ENCODE assay signal across 17 cellular contexts in genomic region chr2:9093324-9093723, GRCh38.
"Had no signal": no experiment of that assay in that cellular context is flagged by ENCODE, and none has a peak within 500 bp of the region (broad histone marks: within the 10 kb centered on the region; RNA-seq: fewer than 3 reads in every experiment).

No MANE protein-coding gene starts in this region.

- H3K36me3 Mint-ChIP-seq: activated CD4-positive, alpha-beta memory T cell treated with anti-CD3 and anti-CD28 coated beads for 36 hours; natural killer cell had no signal

- H3K27ac Mint-ChIP-seq: activated CD4-positive, alpha-beta memory T cell treated with anti-CD3 and anti-CD28 coated beads for 36 hours; natural killer cell; stimulated activated naive CD8-positive, alpha-beta T cell treated with anti-CD3 and anti-CD28 coated beads, Interleukin-15, Interleukin-2, amounts not matched to agents 100 ng/mL and 50 ng/mL, for 24 hours had no signal

- ATAC-seq: gastroesophageal sphincter, left cardiac atrium, natural killer cell, psoas muscle, right cardiac atrium had no signal

- H3K9me3 ChIP-seq: gastroesophageal sphincter, ovary, psoas muscle, thyroid gland had no signal

- H3K4me1 Mint-ChIP-seq: natural killer cell had no signal

- H3K4me3 ChIP-seq: coronary artery, gastroesophageal sphincter, ovary, psoas muscle, thyroid gland had no signal

- H3K27ac ChIP-seq: coronary artery, epithelial cell of prostate, gastroesophageal sphincter, ovary, psoas muscle, thyroid gland had no signal

- H3K9me3 Mint-ChIP-seq: activated CD4-positive, alpha-beta memory T cell treated with anti-CD3 and anti-CD28 coated beads for 36 hours; natural killer cell; stimulated activated naive CD8-positive, alpha-beta T cell treated with anti-CD3 and anti-CD28 coated beads, Interleukin-15, Interleukin-2, amounts not matched to agents 100 ng/mL and 50 ng/mL, for 24 hours had no signal

- DNase-seq: activated CD4-positive, alpha-beta memory T cell treated with anti-CD3 and anti-CD28 coated beads for 36 hours; activated CD4-positive, alpha-beta T cell treated with anti-CD3 and anti-CD28 coated beads for 48 hours; activated naive CD4-positive, alpha-beta T cell treated with Interleukin-2 at 50 U/mL for 16 hours; activated T-cell treated with anti-CD3 and anti-CD28 coated beads, Interleukin-2, amount 50 U/mL, for 48 hours; cerebellar nuclear complex; head of caudate nucleus; left cardiac atrium; natural killer cell; ovary; psoas muscle; right cardiac atrium; stimulated activated CD4-positive, alpha-beta T cell treated with anti-CD3 and anti-CD28 coated beads, Interleukin-4, amount 100 ng/mL, for 24 hours; thyroid gland had no signal

- H3K36me3 ChIP-seq: gastroesophageal sphincter, ovary, thyroid gland had no signal

- H3K4me3 Mint-ChIP-seq: activated CD4-positive, alpha-beta memory T cell treated with anti-CD3 and anti-CD28 coated beads for 36 hours; natural killer cell; stimulated activated naive CD8-positive, alpha-beta T cell treated with anti-CD3 and anti-CD28 coated beads, Interleukin-15, Interleukin-2, amounts not matched to agents 100 ng/mL and 50 ng/mL, for 24 hours had no signal

- H3K27me3 ChIP-seq: gastroesophageal sphincter, ovary, thyroid gland had no signal

- H3K4me1 ChIP-seq: psoas muscle had no signal
